Comparison of ENCODE assay signal across 8 cellular contexts in genomic region chr10:68560201-68560915, GRCh38. TPM values are rescaled to one million over a fixed set of nuclear protein-coding genes. Genes with fewer than 3 reads are reported as not detected.
DNase-seq lines count a peak whose midpoint lies in the region; ATAC-seq and TF ChIP-seq lines count a peak whose summit lies in the region.

TSS of gene TET1 (plus strand) at chr10:68560337. CDS start at chr10:68572339, 12,002 bp downstream.

- H3K9me3 Mint-ChIP-seq in activated naive CD4-positive, alpha-beta T cell treated with anti-CD3 and anti-CD28 coated beads, Interleukin-2, amount 10 ng/mL, durations not matched to agents 7 days and 5 days, result no peaks in the 10 kb centered on the region

- peak within 1 kb of the TSS; percentile 84 for H2AFZ ChIP-seq in osteoblast (ENCODE audit: low read length)

- H3K36me3 Mint-ChIP-seq in activated naive CD4-positive, alpha-beta T cell treated with anti-CD3 and anti-CD28 coated beads, Interleukin-2, amount 10 ng/mL, durations not matched to agents 7 days and 5 days, result peaks cover 5% of the 10 kb centered on the region

- H3K27ac Mint-ChIP-seq in activated naive CD4-positive, alpha-beta T cell treated with anti-CD3 and anti-CD28 coated beads, Interleukin-2, amount 10 ng/mL, durations not matched to agents 7 days and 5 days, result no peak within 1 kb of the TSS

- H3K27me3 Mint-ChIP-seq in activated naive CD4-positive, alpha-beta T cell treated with anti-CD3 and anti-CD28 coated beads, Interleukin-2, amount 10 ng/mL, durations not matched to agents 7 days and 5 days, result peaks cover 87% of the 10 kb centered on the region

- H3K27me3 ChIP-seq in osteoblast (ENCODE audit: insufficient read depth, low read length), result no peaks in the 10 kb centered on the region

- CTCF ChIA-PET in activated naive CD4-positive, alpha-beta T cell treated with anti-CD3 and anti-CD28 coated beads, Interleukin-2, amount 10 ng/mL, durations not matched to agents 7 days and 5 days (lab: Charles Lee), result interaction anchor here (1.1 kb wide), 1 partner anchor 9 kb away, joined by 9 read pairs; no protein-coding TSS in a partner anchor

- peaks cover 33% of the 10 kb centered on the region for H3K4me1 Mint-ChIP-seq in activated naive CD4-positive, alpha-beta T cell treated with anti-CD3 and anti-CD28 coated beads, Interleukin-2, amount 10 ng/mL, durations not matched to agents 7 days and 5 days

- no peaks in the 10 kb centered on the region for H3K36me3 ChIP-seq in osteoblast (ENCODE audit: insufficient read depth, low read length)

- no peaks in the 10 kb centered on the region for H3K9me3 ChIP-seq in osteoblast (ENCODE audit: low read depth, low read length)

- DNase-seq in A172 (ENCODE audit: low spot score), result peak; percentile 59
- peak; percentile 73 for DNase-seq in NCI-H2227 (lab: John Stamatoyannopoulos, UW; ENCODE audit: unreplicated experiment)
- DNase-seq in activated naive CD4-positive, alpha-beta T cell treated with anti-CD3 and anti-CD28 coated beads, Interleukin-2, amount 10 ng/mL, durations not matched to agents 7 days and 5 days, result peak; percentile 43
- DNase-seq in Right ventricle myocardium superior, result peak; percentile 57
- peak; percentile 87 for DNase-seq in osteoblast (ENCODE audit: insufficient read length, low spot score, missing footprints)
- DNase-seq in amniotic stem cell (lab: John Stamatoyannopoulos, UW), result no peak

- peaks cover 15% of the 10 kb centered on the region for H3K4me1 ChIP-seq in osteoblast (ENCODE audit: insufficient read depth, low read length)

- H3K4me3 Mint-ChIP-seq in activated naive CD4-positive, alpha-beta T cell treated with anti-CD3 and anti-CD28 coated beads, Interleukin-2, amount 10 ng/mL, durations not matched to agents 7 days and 5 days, result peak within 1 kb of the TSS; percentile 69

- intact Hi-C loops in Right ventricle myocardium superior (cut with DNase I), result no loop called here

- H4K20me1 ChIP-seq in osteoblast (ENCODE audit: insufficient read depth, low read length), result no peaks in the 10 kb centered on the region

- peak within 1 kb of the TSS; percentile 63 for H3K4me3 ChIP-seq in GM08714 (ENCODE audit: low read length)
- peak within 1 kb of the TSS; percentile 85 for H3K4me3 ChIP-seq in osteoblast (ENCODE audit: insufficient read depth, low read length)

- ATAC-seq in Right ventricle myocardium superior (ENCODE audit: poor library complexity), result peak; percentile 79
- ATAC-seq in GM18520 (IDR thresholded peaks at IDR 0.05; ENCODE audit: unreplicated experiment), result no peak

- peak within 1 kb of the TSS; percentile 7 for H3K27ac ChIP-seq in osteoblast (ENCODE audit: low read depth, low read length)

- peak within 1 kb of the TSS; percentile 85 for H3K4me2 ChIP-seq in osteoblast (ENCODE audit: insufficient read depth, low read length)

- TF ChIP-seq CTCF in osteoblast (IDR thresholded peaks at IDR 0.05; ENCODE audit: extremely low read depth, low read depth, low read length), result no peak

- H3K79me2 ChIP-seq in osteoblast (ENCODE audit: insufficient read depth, low read length), result no peaks in the 10 kb centered on the region

RNA-seq across cellular contexts. Expression of gene TET1, which starts in this region (rescaled TPM):
- total RNA-seq in A172 (2014; rRNA removed; shearing (Covaris generic)), result 3.5 and 3.8 TPM in 2 replicates
- total RNA-seq in Right ventricle myocardium superior, result 2.9 TPM
- total RNA-seq in osteoblast, result 3.8 and 4.0 TPM in 2 replicates
